1 cellular context compared by ENCODE assay signal in the genomic region with DNA sequence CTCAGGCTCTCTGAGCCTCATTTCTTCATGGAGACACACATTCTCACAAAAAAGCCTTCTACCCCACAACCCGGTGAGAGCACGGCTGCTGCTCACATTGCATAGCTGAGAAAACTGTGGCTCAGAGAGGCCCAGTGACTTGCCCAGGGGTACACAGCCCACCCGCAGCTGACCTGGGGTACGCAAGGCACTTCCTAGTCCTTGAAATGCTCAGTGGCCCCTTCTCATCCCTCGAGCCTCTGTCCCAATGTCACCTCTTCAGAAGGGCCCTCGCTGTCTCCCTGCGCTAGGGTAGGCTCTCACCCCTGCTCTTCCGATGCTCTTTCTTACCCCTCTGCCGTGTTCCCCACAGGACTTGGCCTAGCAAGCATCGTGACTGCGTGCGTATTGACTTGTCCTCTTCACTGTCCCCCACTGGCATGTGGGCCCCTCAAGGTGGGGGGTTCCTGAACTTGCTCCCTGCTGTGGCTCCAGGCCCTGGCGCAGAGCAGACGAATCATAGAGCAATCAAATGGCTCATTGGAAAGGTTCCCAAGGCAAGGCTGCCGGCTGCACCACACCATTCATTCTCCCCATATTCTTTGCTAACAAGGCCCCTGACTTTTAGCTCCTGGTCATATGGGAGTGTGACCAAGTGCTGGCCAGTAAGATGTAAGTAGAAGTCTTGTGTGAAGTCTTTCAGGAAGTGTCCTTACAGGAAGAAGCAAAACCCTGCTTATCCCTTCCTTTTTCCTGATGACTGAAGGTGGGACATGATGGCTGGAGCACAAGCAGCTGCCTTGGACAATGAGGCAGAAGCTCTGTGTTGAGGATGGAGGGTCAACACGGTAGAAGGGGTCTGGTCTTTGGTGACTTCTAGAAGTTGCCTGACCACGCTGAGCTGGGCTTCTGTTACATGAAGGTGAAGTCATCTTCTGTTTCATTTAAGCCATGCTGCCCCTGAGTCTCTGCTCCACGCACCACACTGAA.
TF ChIP-seq lines count a peak whose summit lies in the region.

No MANE protein-coding gene starts in this region.

TF ChIP-seq in HepG2, 621 proteins besides CTCF, POLR2A, EP300 and RAD21 (continued from another document and continues in another):
- TF ChIP-seq, protein P1, sequence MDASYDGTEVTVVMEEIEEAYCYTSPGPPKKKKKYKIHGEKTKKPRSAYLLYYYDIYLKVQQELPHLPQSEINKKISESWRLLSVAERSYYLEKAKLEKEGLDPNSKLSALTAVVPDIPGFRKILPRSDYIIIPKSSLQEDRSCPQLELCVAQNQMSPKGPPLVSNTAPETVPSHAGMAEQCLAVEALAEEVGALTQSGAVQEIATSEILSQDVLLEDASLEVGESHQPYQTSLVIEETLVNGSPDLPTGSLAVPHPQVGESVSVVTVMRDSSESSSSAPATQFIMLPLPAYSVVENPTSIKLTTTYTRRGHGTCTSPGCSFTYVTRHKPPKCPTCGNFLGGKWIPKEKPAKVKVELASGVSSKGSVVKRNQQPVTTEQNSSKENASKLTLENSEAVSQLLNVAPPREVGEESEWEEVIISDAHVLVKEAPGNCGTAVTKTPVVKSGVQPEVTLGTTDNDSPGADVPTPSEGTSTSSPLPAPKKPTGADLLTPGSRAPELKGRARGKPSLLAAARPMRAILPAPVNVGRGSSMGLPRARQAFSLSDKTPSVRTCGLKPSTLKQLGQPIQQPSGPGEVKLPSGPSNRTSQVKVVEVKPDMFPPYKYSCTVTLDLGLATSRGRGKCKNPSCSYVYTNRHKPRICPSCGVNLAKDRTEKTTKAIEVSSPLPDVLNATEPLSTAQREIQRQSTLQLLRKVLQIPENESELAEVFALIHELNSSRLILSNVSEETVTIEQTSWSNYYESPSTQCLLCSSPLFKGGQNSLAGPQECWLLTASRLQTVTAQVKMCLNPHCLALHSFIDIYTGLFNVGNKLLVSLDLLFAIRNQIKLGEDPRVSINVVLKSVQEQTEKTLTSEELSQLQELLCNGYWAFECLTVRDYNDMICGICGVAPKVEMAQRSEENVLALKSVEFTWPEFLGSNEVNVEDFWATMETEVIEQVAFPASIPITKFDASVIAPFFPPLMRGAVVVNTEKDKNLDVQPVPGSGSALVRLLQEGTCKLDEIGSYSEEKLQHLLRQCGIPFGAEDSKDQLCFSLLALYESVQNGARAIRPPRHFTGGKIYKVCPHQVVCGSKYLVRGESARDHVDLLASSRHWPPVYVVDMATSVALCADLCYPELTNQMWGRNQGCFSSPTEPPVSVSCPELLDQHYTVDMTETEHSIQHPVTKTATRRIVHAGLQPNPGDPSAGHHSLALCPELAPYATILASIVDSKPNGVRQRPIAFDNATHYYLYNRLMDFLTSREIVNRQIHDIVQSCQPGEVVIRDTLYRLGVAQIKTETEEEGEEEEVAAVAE (CRISPR knock-in tag; IDR thresholded peaks at IDR 0.05; ENCODE audit: borderline replicate concordance), result 0 out of 2 replicates have a peak, but pooled peaks have one; percentile 10
- no peak for TF ChIP-seq MLLT10 (CRISPR knock-in tag; IDR thresholded peaks at IDR 0.05)
- TF ChIP-seq ZNF260 (CRISPR knock-in tag; IDR thresholded peaks at IDR 0.05; ENCODE audit: borderline replicate concordance, low read depth), result no peak
- no peak for TF ChIP-seq SIN3A (IDR thresholded peaks at IDR 0.05; ENCODE audit: borderline replicate concordance, low read depth, low read length)
- TF ChIP-seq, protein P2, sequence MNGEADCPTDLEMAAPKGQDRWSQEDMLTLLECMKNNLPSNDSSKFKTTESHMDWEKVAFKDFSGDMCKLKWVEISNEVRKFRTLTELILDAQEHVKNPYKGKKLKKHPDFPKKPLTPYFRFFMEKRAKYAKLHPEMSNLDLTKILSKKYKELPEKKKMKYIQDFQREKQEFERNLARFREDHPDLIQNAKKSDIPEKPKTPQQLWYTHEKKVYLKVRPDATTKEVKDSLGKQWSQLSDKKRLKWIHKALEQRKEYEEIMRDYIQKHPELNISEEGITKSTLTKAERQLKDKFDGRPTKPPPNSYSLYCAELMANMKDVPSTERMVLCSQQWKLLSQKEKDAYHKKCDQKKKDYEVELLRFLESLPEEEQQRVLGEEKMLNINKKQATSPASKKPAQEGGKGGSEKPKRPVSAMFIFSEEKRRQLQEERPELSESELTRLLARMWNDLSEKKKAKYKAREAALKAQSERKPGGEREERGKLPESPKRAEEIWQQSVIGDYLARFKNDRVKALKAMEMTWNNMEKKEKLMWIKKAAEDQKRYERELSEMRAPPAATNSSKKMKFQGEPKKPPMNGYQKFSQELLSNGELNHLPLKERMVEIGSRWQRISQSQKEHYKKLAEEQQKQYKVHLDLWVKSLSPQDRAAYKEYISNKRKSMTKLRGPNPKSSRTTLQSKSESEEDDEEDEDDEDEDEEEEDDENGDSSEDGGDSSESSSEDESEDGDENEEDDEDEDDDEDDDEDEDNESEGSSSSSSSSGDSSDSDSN (CRISPR knock-in tag; IDR thresholded peaks at IDR 0.05), result peak; percentile 6; the same call in 1 of the 2 replicates
- TF ChIP-seq, protein P3, sequence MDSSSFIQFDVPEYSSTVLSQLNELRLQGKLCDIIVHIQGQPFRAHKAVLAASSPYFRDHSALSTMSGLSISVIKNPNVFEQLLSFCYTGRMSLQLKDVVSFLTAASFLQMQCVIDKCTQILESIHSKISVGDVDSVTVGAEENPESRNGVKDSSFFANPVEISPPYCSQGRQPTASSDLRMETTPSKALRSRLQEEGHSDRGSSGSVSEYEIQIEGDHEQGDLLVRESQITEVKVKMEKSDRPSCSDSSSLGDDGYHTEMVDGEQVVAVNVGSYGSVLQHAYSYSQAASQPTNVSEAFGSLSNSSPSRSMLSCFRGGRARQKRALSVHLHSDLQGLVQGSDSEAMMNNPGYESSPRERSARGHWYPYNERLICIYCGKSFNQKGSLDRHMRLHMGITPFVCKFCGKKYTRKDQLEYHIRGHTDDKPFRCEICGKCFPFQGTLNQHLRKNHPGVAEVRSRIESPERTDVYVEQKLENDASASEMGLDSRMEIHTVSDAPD (CRISPR knock-in tag; IDR thresholded peaks at IDR 0.05), result no peak
- TF ChIP-seq KDM1A (CRISPR knock-in tag; IDR thresholded peaks at IDR 0.05), result peak; percentile 80; the same call in 1 of the 2 replicates
- TF ChIP-seq, protein P4, sequence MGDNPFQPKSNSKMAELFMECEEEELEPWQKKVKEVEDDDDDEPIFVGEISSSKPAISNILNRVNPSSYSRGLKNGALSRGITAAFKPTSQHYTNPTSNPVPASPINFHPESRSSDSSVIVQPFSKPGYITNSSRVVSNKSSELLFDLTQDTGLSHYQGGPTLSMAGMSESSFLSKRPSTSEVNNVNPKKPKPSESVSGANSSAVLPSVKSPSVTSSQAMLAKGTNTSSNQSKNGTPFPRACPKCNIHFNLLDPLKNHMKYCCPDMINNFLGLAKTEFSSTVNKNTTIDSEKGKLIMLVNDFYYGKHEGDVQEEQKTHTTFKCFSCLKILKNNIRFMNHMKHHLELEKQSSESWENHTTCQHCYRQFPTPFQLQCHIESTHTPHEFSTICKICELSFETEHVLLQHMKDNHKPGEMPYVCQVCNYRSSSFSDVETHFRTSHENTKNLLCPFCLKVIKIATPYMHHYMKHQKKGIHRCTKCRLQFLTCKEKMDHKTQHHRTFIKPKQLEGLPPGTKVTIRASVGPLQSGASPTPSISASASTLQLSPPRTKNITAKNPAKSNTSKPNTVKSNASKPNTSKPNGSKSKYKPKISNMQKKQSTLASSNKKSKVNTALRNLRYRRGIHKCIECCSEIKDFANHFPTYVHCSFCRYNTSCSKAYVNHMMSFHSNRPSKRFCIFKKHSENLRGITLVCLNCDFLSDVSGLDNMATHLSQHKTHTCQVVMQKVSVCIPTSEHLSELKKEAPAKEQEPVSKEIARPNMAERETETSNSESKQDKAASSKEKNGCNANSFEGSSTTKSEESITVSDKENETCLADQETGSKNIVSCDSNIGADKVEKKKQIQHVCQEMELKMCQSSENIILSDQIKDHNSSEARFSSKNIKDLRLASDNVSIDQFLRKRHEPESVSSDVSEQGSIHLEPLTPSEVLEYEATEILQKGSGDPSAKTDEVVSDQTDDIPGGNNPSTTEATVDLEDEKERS (CRISPR knock-in tag; IDR thresholded peaks at IDR 0.05), result peak; percentile 72; the same call in 1 of the 2 replicates
- TF ChIP-seq YY1 (IDR thresholded peaks at IDR 0.05; ENCODE audit: insufficient read depth, insufficient replicate concordance, low read depth, low read length), result no peak
- TF ChIP-seq ZNF768 (CRISPR knock-in tag; IDR thresholded peaks at IDR 0.05), result peak; percentile 95
- no peak for TF ChIP-seq MYNN (CRISPR knock-in tag; IDR thresholded peaks at IDR 0.05; ENCODE audit: low read depth)
- TF ChIP-seq, protein P5, sequence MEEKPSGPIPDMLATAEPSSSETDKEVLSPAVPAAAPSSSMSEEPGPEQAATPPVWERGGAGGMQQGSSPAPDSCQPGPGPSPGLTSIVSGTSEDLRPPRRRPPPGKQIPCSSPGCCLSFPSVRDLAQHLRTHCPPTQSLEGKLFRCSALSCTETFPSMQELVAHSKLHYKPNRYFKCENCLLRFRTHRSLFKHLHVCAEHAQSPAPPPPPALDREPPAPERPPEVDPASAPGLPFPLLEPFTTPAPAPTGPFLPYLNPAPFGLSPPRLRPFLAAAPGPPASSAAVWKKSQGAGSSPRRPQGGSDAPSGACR (CRISPR knock-in tag; IDR thresholded peaks at IDR 0.05), result no peak
- TF ChIP-seq, protein P6, sequence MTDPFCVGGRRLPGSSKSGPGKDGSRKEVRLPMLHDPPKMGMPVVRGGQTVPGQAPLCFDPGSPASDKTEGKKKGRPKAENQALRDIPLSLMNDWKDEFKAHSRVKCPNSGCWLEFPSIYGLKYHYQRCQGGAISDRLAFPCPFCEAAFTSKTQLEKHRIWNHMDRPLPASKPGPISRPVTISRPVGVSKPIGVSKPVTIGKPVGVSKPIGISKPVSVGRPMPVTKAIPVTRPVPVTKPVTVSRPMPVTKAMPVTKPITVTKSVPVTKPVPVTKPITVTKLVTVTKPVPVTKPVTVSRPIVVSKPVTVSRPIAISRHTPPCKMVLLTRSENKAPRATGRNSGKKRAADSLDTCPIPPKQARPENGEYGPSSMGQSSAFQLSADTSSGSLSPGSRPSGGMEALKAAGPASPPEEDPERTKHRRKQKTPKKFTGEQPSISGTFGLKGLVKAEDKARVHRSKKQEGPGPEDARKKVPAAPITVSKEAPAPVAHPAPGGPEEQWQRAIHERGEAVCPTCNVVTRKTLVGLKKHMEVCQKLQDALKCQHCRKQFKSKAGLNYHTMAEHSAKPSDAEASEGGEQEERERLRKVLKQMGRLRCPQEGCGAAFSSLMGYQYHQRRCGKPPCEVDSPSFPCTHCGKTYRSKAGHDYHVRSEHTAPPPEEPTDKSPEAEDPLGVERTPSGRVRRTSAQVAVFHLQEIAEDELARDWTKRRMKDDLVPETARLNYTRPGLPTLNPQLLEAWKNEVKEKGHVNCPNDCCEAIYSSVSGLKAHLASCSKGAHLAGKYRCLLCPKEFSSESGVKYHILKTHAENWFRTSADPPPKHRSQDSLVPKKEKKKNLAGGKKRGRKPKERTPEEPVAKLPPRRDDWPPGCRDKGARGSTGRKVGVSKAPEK (CRISPR knock-in tag; IDR thresholded peaks at IDR 0.05; ENCODE audit: borderline replicate concordance), result peak; percentile 73; the same call in 1 of the 2 replicates
- no peak for TF ChIP-seq SIN3B (IDR thresholded peaks at IDR 0.05; ENCODE audit: low read length)
- no peak for TF ChIP-seq CREB1 (IDR thresholded peaks at IDR 0.05)
- TF ChIP-seq CREB1 (CRISPR knock-in tag; IDR thresholded peaks at IDR 0.05), result no peak
- TF ChIP-seq, protein P7, sequence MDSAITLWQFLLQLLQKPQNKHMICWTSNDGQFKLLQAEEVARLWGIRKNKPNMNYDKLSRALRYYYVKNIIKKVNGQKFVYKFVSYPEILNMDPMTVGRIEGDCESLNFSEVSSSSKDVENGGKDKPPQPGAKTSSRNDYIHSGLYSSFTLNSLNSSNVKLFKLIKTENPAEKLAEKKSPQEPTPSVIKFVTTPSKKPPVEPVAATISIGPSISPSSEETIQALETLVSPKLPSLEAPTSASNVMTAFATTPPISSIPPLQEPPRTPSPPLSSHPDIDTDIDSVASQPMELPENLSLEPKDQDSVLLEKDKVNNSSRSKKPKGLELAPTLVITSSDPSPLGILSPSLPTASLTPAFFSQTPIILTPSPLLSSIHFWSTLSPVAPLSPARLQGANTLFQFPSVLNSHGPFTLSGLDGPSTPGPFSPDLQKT (CRISPR knock-in tag; IDR thresholded peaks at IDR 0.05; ENCODE audit: borderline replicate concordance), result no peak
- no peak for TF ChIP-seq ZFAT (CRISPR knock-in tag; conservative IDR thresholded peaks at IDR 0.05)
- TF ChIP-seq, protein P8, sequence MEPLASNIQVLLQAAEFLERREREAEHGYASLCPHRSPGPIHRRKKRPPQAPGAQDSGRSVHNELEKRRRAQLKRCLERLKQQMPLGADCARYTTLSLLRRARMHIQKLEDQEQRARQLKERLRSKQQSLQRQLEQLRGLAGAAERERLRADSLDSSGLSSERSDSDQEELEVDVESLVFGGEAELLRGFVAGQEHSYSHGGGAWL (CRISPR knock-in tag; IDR thresholded peaks at IDR 0.05), result no peak
- TF ChIP-seq ZNF160 (CRISPR knock-in tag; IDR thresholded peaks at IDR 0.05), result no peak
- 0 out of 2 replicates have a peak, but pooled peaks have one; percentile 24 for TF ChIP-seq MIER2 (CRISPR knock-in tag; IDR thresholded peaks at IDR 0.05)
- TF ChIP-seq, protein P9, sequence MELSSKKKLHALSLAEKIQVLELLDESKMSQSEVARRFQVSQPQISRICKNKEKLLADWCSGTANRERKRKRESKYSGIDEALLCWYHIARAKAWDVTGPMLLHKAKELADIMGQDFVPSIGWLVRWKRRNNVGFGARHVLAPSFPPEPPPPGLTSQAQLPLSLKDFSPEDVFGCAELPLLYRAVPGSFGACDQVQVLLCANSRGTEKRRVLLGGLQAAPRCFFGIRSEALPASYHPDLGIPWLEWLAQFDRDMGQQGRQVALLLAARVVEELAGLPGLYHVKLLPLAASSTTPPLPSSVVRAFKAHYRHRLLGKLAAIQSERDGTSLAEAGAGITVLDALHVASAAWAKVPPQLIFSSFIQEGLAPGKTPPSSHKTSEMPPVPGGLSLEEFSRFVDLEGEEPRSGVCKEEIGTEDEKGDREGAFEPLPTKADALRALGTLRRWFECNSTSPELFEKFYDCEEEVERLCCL (CRISPR knock-in tag; IDR thresholded peaks at IDR 0.05; ENCODE audit: borderline replicate concordance), result 0 out of 2 replicates have a peak, but pooled peaks have one; percentile 80
- TF ChIP-seq SOX5 (CRISPR knock-in tag; IDR thresholded peaks at IDR 0.05; ENCODE audit: borderline replicate concordance), result no peak
- 0 out of 2 replicates have a peak, but pooled peaks have one; percentile 9 for TF ChIP-seq HHEX (CRISPR knock-in tag; IDR thresholded peaks at IDR 0.05)
- TF ChIP-seq, protein P10, sequence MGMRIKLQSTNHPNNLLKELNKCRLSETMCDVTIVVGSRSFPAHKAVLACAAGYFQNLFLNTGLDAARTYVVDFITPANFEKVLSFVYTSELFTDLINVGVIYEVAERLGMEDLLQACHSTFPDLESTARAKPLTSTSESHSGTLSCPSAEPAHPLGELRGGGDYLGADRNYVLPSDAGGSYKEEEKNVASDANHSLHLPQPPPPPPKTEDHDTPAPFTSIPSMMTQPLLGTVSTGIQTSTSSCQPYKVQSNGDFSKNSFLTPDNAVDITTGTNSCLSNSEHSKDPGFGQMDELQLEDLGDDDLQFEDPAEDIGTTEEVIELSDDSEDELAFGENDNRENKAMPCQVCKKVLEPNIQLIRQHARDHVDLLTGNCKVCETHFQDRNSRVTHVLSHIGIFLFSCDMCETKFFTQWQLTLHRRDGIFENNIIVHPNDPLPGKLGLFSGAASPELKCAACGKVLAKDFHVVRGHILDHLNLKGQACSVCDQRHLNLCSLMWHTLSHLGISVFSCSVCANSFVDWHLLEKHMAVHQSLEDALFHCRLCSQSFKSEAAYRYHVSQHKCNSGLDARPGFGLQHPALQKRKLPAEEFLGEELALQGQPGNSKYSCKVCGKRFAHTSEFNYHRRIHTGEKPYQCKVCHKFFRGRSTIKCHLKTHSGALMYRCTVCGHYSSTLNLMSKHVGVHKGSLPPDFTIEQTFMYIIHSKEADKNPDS (CRISPR knock-in tag; IDR thresholded peaks at IDR 0.05), result 0 out of 2 replicates have a peak, but pooled peaks have one; percentile 29
